Comparison of ENCODE assay signal across 25 cellular contexts in the genomic region with DNA sequence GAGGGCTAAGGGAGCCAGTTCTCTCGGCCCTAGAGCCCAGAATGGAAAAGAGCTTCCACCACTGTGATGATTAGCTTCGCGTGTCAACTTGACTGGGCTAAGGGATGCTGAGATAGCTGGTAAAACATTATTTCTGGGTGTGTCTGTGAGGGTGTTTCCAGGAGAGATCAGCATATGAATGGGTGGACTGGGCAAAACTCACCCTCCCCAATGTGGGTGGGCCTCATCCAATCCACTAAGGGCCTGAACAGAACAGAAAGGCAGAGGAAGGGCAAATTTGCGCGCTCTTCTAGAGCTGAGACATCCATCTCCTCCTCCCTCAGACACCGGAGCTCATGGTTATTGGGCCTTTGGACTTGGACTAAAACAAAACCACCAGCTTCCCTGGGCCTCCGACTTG.
"Had no signal": no experiment of that assay in that cellular context is flagged by ENCODE, and none has a peak within 500 bp of the region (broad histone marks: within the 10 kb centered on the region; RNA-seq: fewer than 3 reads in every experiment).

No MANE protein-coding gene starts in this region.

- DNase-seq: activated CD4-positive, alpha-beta T cell treated with anti-CD3 and anti-CD28 coated beads for 48 hours; activated CD4-positive, alpha-beta T cell treated with anti-CD3 and anti-CD28 coated beads, Interleukin-2, amount 50 U/mL, for 1 hour; activated CD4-positive, alpha-beta T cell treated with anti-CD3 and anti-CD28 coated beads, Interleukin-2, amount 50 U/mL, for 48 hours; activated CD8-positive, alpha-beta memory T cell treated with anti-CD3 and anti-CD28 coated beads for 24 hours; activated CD8-positive, alpha-beta T cell treated with anti-CD3 and anti-CD28 coated beads for 36 hours; activated effector memory CD4-positive, alpha-beta T cell treated with anti-CD3 and anti-CD28 coated beads, Interleukin-2, amount 50 U/mL, for 16 hours; activated naive CD4-positive, alpha-beta T cell treated with anti-CD3 and anti-CD28 coated beads for 36 hours; activated naive CD8-positive, alpha-beta T cell treated with anti-CD3 and anti-CD28 coated beads for 36 hours; activated naive CD8-positive, alpha-beta T cell treated with anti-CD3 and anti-CD28 coated beads, Interleukin-2, amount 50 U/mL, for 24 hours; activated T-cell treated with anti-CD3 and anti-CD28 coated beads, Interleukin-2, amount 50 U/mL, for 4 hours; adrenal gland; amygdala; aorta; body of pancreas; caudate nucleus; effector CD8-positive, alpha-beta T cell; esophagus squamous epithelium; T-helper 2 cell; T-helper 9 cell had no signal

- H3K27ac Mint-ChIP-seq: activated CD8-positive, alpha-beta T cell treated with anti-CD3 and anti-CD28 coated beads for 36 hours; activated naive CD4-positive, alpha-beta T cell treated with anti-CD3 and anti-CD28 coated beads for 36 hours; activated naive CD4-positive, alpha-beta T cell treated with anti-CD3 and anti-CD28 coated beads, Interleukin-2, amount 50 U/mL, for 24 hours; activated naive CD8-positive, alpha-beta T cell treated with anti-CD3 and anti-CD28 coated beads for 36 hours; activated naive CD8-positive, alpha-beta T cell treated with anti-CD3 and anti-CD28 coated beads, Interleukin-2, amount 50 U/mL, for 24 hours; activated T-helper 2 cell treated with anti-CD3 and anti-CD28 coated beads, Interferon-gamma antibody, Interleukin-2, Interleukin-4, amounts not matched to agents 10 μg/mL and 5 μg/mL and 100 μg/mL, durations not matched to agents 14 hours and 24 hours and 36 hours; WTC11 had no signal

- H3K9me3 ChIP-seq: adrenal gland, body of pancreas, esophagus squamous epithelium, gastroesophageal sphincter had no signal

- H3K36me3 Mint-ChIP-seq: activated naive CD4-positive, alpha-beta T cell treated with anti-CD3 and anti-CD28 coated beads, Interleukin-2, amount 50 U/mL, for 24 hours; activated naive CD8-positive, alpha-beta T cell treated with anti-CD3 and anti-CD28 coated beads for 36 hours; WTC11 had no signal

- ATAC-seq: activated CD8-positive, alpha-beta T cell treated with anti-CD3 and anti-CD28 coated beads for 36 hours; activated naive CD8-positive, alpha-beta T cell treated with anti-CD3 and anti-CD28 coated beads, Interleukin-2, amount 50 U/mL, for 24 hours; activated T-cell treated with anti-CD3 and anti-CD28 coated beads, Interleukin-2, amount 50 U/mL, for 4 hours; body of pancreas; gastroesophageal sphincter; WTC11 had no signal

- H3K4me1 ChIP-seq: body of pancreas had no signal

- H3K4me3 Mint-ChIP-seq: activated CD8-positive, alpha-beta T cell treated with anti-CD3 and anti-CD28 coated beads for 36 hours; activated naive CD4-positive, alpha-beta T cell treated with anti-CD3 and anti-CD28 coated beads for 36 hours; activated naive CD4-positive, alpha-beta T cell treated with anti-CD3 and anti-CD28 coated beads, Interleukin-2, amount 50 U/mL, for 24 hours; activated naive CD8-positive, alpha-beta T cell treated with anti-CD3 and anti-CD28 coated beads for 36 hours; activated naive CD8-positive, alpha-beta T cell treated with anti-CD3 and anti-CD28 coated beads, Interleukin-2, amount 50 U/mL, for 24 hours; activated T-cell treated with anti-CD3 and anti-CD28 coated beads, Interleukin-2, amount 50 U/mL, for 4 hours; WTC11 had no signal

- H3K9me3 Mint-ChIP-seq: activated CD8-positive, alpha-beta T cell treated with anti-CD3 and anti-CD28 coated beads for 36 hours; activated naive CD4-positive, alpha-beta T cell treated with anti-CD3 and anti-CD28 coated beads for 36 hours; activated naive CD4-positive, alpha-beta T cell treated with anti-CD3 and anti-CD28 coated beads, Interleukin-2, amount 50 U/mL, for 24 hours; activated naive CD8-positive, alpha-beta T cell treated with anti-CD3 and anti-CD28 coated beads for 36 hours; activated naive CD8-positive, alpha-beta T cell treated with anti-CD3 and anti-CD28 coated beads, Interleukin-2, amount 50 U/mL, for 24 hours; activated T-cell treated with anti-CD3 and anti-CD28 coated beads, Interleukin-2, amount 50 U/mL, for 4 hours; activated T-helper 2 cell treated with anti-CD3 and anti-CD28 coated beads, Interferon-gamma antibody, Interleukin-2, Interleukin-4, amounts not matched to agents 10 μg/mL and 5 μg/mL and 100 μg/mL, durations not matched to agents 14 hours and 24 hours and 36 hours; WTC11 had no signal

- H3K27me3 ChIP-seq: adrenal gland, body of pancreas, esophagus squamous epithelium, gastroesophageal sphincter had no signal

- H3K4me3 ChIP-seq: adrenal gland, body of pancreas, esophagus squamous epithelium, gastroesophageal sphincter had no signal

- H3K27me3 Mint-ChIP-seq: activated CD8-positive, alpha-beta T cell treated with anti-CD3 and anti-CD28 coated beads for 36 hours; activated naive CD4-positive, alpha-beta T cell treated with anti-CD3 and anti-CD28 coated beads, Interleukin-2, amount 50 U/mL, for 24 hours; activated naive CD8-positive, alpha-beta T cell treated with anti-CD3 and anti-CD28 coated beads for 36 hours; activated naive CD8-positive, alpha-beta T cell treated with anti-CD3 and anti-CD28 coated beads, Interleukin-2, amount 50 U/mL, for 24 hours had no signal

- H3K27ac ChIP-seq: adrenal gland, body of pancreas, epithelial cell of prostate, esophagus squamous epithelium, gastroesophageal sphincter, VCaP had no signal
